In genomic region chr4:137804906-137805511, GRCh38 we compare ENCODE assay signal across 23 cellular contexts.
DNase-seq lines count a peak whose midpoint lies in the region; ATAC-seq, FAIRE-seq and TF ChIP-seq lines count a peak whose summit lies in the region.
"Had no signal": no experiment of that assay in that cellular context is flagged by ENCODE, and none has a peak within 500 bp of the region (broad histone marks: within the 10 kb centered on the region; RNA-seq: fewer than 3 reads in every experiment).

No MANE protein-coding gene starts in this region.

- TF ChIP-seq POLR2A in H1 (IDR thresholded peaks at IDR 0.05; ENCODE audit: control extremely low read depth in 1 of 2, low read depth in 2 of 2, low read length in 2 of 2), result no peak

- POLR2A ChIA-PET in PC-3 (lab: Charles Lee; ENCODE audit: unreplicated experiment) (no interaction called here), H1 (lab: Charles Lee; ENCODE audit: partially characterized antibody) (no interaction called here)

- H4K8ac ChIP-seq in H1 (ENCODE audit: extremely low read depth, insufficient read depth, low read length), result no peak overlapping the region

- H3K4me3 Mint-ChIP-seq in Calu3 (ENCODE audit: low read depth, unreplicated experiment), result no peak overlapping the region
- H3K4me3 Mint-ChIP-seq: CD14-positive monocyte; CD4-positive, alpha-beta memory T cell; GM23338; HFFc6 had no signal

- H3F3A ChIP-seq in PC-3 (ENCODE audit: low read length, unreplicated experiment), result no peaks in the 10 kb centered on the region

- no peak for FAIRE-seq in H1 (lab: Jason Lieb, UNC)
- FAIRE-seq: A549, GM12878, H54 had no signal

- DNase-seq in PC-3, result peak; percentile 74
- no peak for DNase-seq in H1 (ENCODE audit: low read depth in 1 of 2, low spot score in 2 of 2)
- DNase-seq in osteoblast (ENCODE audit: insufficient read length, low spot score, missing footprints), result no peak
- DNase-seq in Calu3, result no peak
- DNase-seq in left ventricle myocardium inferior, result no peak
- DNase-seq in nucleus accumbens (lab: John Stamatoyannopoulos, UW), result no peak
- DNase-seq: 8988T; ACHN; AML-193; BE2C; CD4-positive, alpha-beta memory T cell; COR-L47; DMS153; DND-41; GDM1; HFFc6 had no signal

- H3K4me1 ChIP-seq in PC-3 (ENCODE audit: insufficient read depth, low read length), result peaks cover 26% of the 10 kb centered on the region
- H3K4me1 ChIP-seq in H1 (replicated peaks in 1 of 4; ENCODE audit: control insufficient read depth in 3 of 4, insufficient read depth in 4 of 4, low read length in 3 of 4), result no peaks in the 10 kb centered on the region
- H3K4me1 ChIP-seq in osteoblast (ENCODE audit: insufficient read depth, low read length), result no peaks in the 10 kb centered on the region
- no peaks in the 10 kb centered on the region for H3K4me1 ChIP-seq in left ventricle myocardium inferior
- H3K4me1 ChIP-seq: A549; BE2C; BLaER1 treated with 17β-estradiol and CSF1 and Interleukin-3, amounts not matched to agents 10 nM and 100 nM; HAP-1 had no signal

- no peaks in the 10 kb centered on the region for H3K36me3 Mint-ChIP-seq in Calu3 (ENCODE audit: insufficient read depth, unreplicated experiment)
- H3K36me3 Mint-ChIP-seq: CD14-positive monocyte; CD4-positive, alpha-beta memory T cell had no signal

- H3K27ac ChIP-seq in PC-3 (ENCODE audit: low read length) (peak overlapping the region; percentile 90), H1 (ENCODE audit: low read depth, low read length) (no peak overlapping the region), osteoblast (ENCODE audit: low read depth, low read length) (no peak overlapping the region), left ventricle myocardium inferior (replicated peaks) (no peak overlapping the region)
- H3K27ac ChIP-seq: A549; BLaER1 treated with 17β-estradiol and CSF1 and Interleukin-3, amounts not matched to agents 10 nM and 100 nM had no signal

- CTCF ChIA-PET in PC-3 (lab: Charles Lee), result no interaction called here
- CTCF ChIA-PET in H1 (lab: Charles Lee; ENCODE audit: partially characterized antibody), result interaction anchor here (0.8 to 1.0 kb wide), 2 partner anchors 21 to 286 kb away, joined by 3 read pairs; no protein-coding TSS in a partner anchor
- CTCF ChIA-PET in Calu3 (lab: Charles Lee), result no interaction called here

- H3K4ac ChIP-seq in H1 (replicated peaks; ENCODE audit: insufficient read length, low read depth, low read length), result no peak overlapping the region

- H3K9me2 ChIP-seq in PC-3 (replicated peaks; ENCODE audit: low read length), result no peaks in the 10 kb centered on the region

- H4K91ac ChIP-seq in H1 (replicated peaks; ENCODE audit: insufficient read length, low read length), result no peak overlapping the region

- H2AK5ac ChIP-seq in H1 (ENCODE audit: low read depth, low read length), result no peak overlapping the region

- H3K9ac ChIP-seq in PC-3 (ENCODE audit: low read length) (peak overlapping the region; percentile 76), H1 (replicated peaks in 1 of 4; ENCODE audit: extremely low read depth in 1 of 4, low read depth in 3 of 4, low read length in 3 of 4) (no peak overlapping the region)
- H3K9ac ChIP-seq: BLaER1 treated with 17β-estradiol and CSF1 and Interleukin-3, amounts not matched to agents 10 nM and 100 nM had no signal

- H2BK20ac ChIP-seq in H1 (ENCODE audit: low read length), result no peak overlapping the region

- 91% methylated on average over 10 of the region's 10 CpGs; no CpG with 5 or more reads in 1 of the 2 experiments for WGBS in H1 (ENCODE audit: extremely low coverage in 1 of 2, insufficient coverage in 1 of 2, insufficient read length in 1 of 2, insufficient replicate concordance in 2 of 2, low coverage in 1 of 2, low lambda C conversion rate in 2 of 2, missing lambda C conversion rate in 1 of 2), 2 experiments

- H3K27me3 Mint-ChIP-seq in Calu3 (ENCODE audit: unreplicated experiment), result no peaks in the 10 kb centered on the region
- H3K27me3 Mint-ChIP-seq: CD4-positive, alpha-beta memory T cell had no signal

- H3K27ac Mint-ChIP-seq in Calu3 (ENCODE audit: unreplicated experiment), result no peak overlapping the region
- H3K27ac Mint-ChIP-seq: CD14-positive monocyte; CD4-positive, alpha-beta memory T cell; GM23338; HFFc6 had no signal

- H3K27me3 ChIP-seq in PC-3 (ENCODE audit: low read length) (no peaks in the 10 kb centered on the region), H1 (replicated peaks in 1 of 4; ENCODE audit: control insufficient read depth in 3 of 4, extremely low read depth in 1 of 4, insufficient read depth in 3 of 4, low read length in 3 of 4) (peaks cover 0 to 1% (median 0%) of the 10 kb centered on the region in 4 experiments; a peak in 1 of 7 replicates), osteoblast (ENCODE audit: insufficient read depth, low read length) (no peaks in the 10 kb centered on the region), left ventricle myocardium inferior (ENCODE audit: low read depth) (no peaks in the 10 kb centered on the region)
- H3K27me3 ChIP-seq: BE2C; BLaER1 treated with 17β-estradiol and CSF1 and Interleukin-3, amounts not matched to agents 10 nM and 100 nM had no signal

- intact Hi-C loops in PC-3 (cut with micrococcal nuclease), result loop anchor here (5.0 to 10.0 kb wide), 4 partner anchors 140 to 358 kb away; partner anchors contain the start of gene PCDH18
- intact Hi-C loops in Calu3 (cut with micrococcal nuclease; ENCODE audit: unreplicated experiment), result no loop called here
- intact Hi-C loops in left ventricle myocardium inferior (cut with micrococcal nuclease), result no loop called here

- TF ChIP-seq CTCF in PC-3 (conservative IDR thresholded peaks at IDR 0.05; ENCODE audit: low read depth, low read length), result no peak
- no peak for TF ChIP-seq CTCF in H1 (IDR thresholded peaks at IDR 0.05; ENCODE audit: control extremely low read depth in 1 of 3, insufficient read depth in 1 of 3, low read depth in 1 of 3, low read length in 3 of 3)
- no peak for TF ChIP-seq CTCF in osteoblast (IDR thresholded peaks at IDR 0.05; ENCODE audit: extremely low read depth, low read depth, low read length)
- TF ChIP-seq CTCF in Calu3 (IDR thresholded peaks at IDR 0.05; ENCODE audit: unreplicated experiment), result no peak
- TF ChIP-seq CTCF in left ventricle myocardium inferior (IDR thresholded peaks at IDR 0.05; ENCODE audit: borderline replicate concordance), result no peak

- H3K4me2 ChIP-seq in PC-3 (ENCODE audit: low read length) (peak overlapping the region; percentile 85), H1 (ENCODE audit: insufficient read depth in 1 of 2, low read depth in 2 of 2, low read length in 2 of 2) (no peak overlapping the region), osteoblast (ENCODE audit: insufficient read depth, low read length) (no peak overlapping the region)
- H3K4me2 ChIP-seq: A549; BLaER1 treated with 17β-estradiol and CSF1 and Interleukin-3, amounts not matched to agents 10 nM and 100 nM; GM23338 had no signal

- no peak overlapping the region for H4K5ac ChIP-seq in H1 (ENCODE audit: insufficient read length, low read depth, low read length)

- H3K14ac ChIP-seq in H1 (ENCODE audit: insufficient read length), result no peak overlapping the region

- no peaks in the 10 kb centered on the region for H3K9me3 ChIP-seq in PC-3 (ENCODE audit: low read length)
- H3K9me3 ChIP-seq in H1 (ENCODE audit: insufficient read depth in 2 of 2, low read depth in 1 of 2, low read length in 1 of 2), result no peaks in the 10 kb centered on the region
- no peaks in the 10 kb centered on the region for H3K9me3 ChIP-seq in osteoblast (ENCODE audit: low read depth, low read length)
- H3K9me3 ChIP-seq in left ventricle myocardium inferior (replicated peaks), result no peaks in the 10 kb centered on the region
- H3K9me3 ChIP-seq: A549; BE2C; BLaER1 treated with 17β-estradiol and CSF1 and Interleukin-3, amounts not matched to agents 10 nM and 100 nM; HAP-1 had no signal

- H3K4me1 Mint-ChIP-seq in Calu3 (ENCODE audit: low read depth, unreplicated experiment), result no peaks in the 10 kb centered on the region
- H3K4me1 Mint-ChIP-seq: CD14-positive monocyte; CD4-positive, alpha-beta memory T cell; GM23338 had no signal

- H2BK120ac ChIP-seq in H1 (replicated peaks; ENCODE audit: low read depth, low read length), result no peak overlapping the region

- ATAC-seq in PC-3, result peak; percentile 93
- ATAC-seq: A549, GM12878, GM23338 had no signal

- H4K20me1 ChIP-seq in PC-3 (ENCODE audit: low read length) (no peaks in the 10 kb centered on the region), H1 (replicated peaks in 1 of 2; ENCODE audit: control insufficient read depth in 1 of 2, insufficient read depth in 2 of 2, low read length in 2 of 2) (no peaks in the 10 kb centered on the region), osteoblast (ENCODE audit: insufficient read depth, low read length) (no peaks in the 10 kb centered on the region)
- H4K20me1 ChIP-seq: BLaER1 treated with 17β-estradiol and CSF1 and Interleukin-3, amounts not matched to agents 10 nM and 100 nM had no signal

- no peak overlapping the region for H2BK12ac ChIP-seq in H1 (ENCODE audit: low read depth, low read length)

- H3K9me3 Mint-ChIP-seq in Calu3 (ENCODE audit: low read depth, unreplicated experiment), result no peaks in the 10 kb centered on the region
- H3K9me3 Mint-ChIP-seq: GM23338, HFFc6 had no signal

- no peaks in the 10 kb centered on the region for H3K79me1 ChIP-seq in H1 (ENCODE audit: low read depth, low read length)

- TF ChIP-seq EP300 in H1 (IDR thresholded peaks at IDR 0.05; ENCODE audit: borderline replicate concordance in 1 of 2, low read depth in 2 of 2, low read length in 2 of 2), result no peak

- no peak overlapping the region for H2BK5ac ChIP-seq in H1 (ENCODE audit: low read depth, low read length)

- H2BK15ac ChIP-seq in H1 (ENCODE audit: low read length), result no peak overlapping the region

- TF ChIP-seq RAD21 in H1 (IDR thresholded peaks at IDR 0.05 in 1 of 2, conservative IDR thresholded peaks at IDR 0.05 in 1 of 2; ENCODE audit: low read depth in 2 of 2, low read length in 2 of 2), result no peak

- H3K36me3 ChIP-seq in PC-3 (ENCODE audit: low read depth, low read length) (no peaks in the 10 kb centered on the region), H1 (ENCODE audit: control insufficient read depth in 2 of 4, insufficient read depth in 4 of 4, low read length in 3 of 4) (no peaks in the 10 kb centered on the region), osteoblast (ENCODE audit: insufficient read depth, low read length) (no peaks in the 10 kb centered on the region), left ventricle myocardium inferior (no peaks in the 10 kb centered on the region)
- H3K36me3 ChIP-seq: BE2C; BLaER1 treated with 17β-estradiol and CSF1 and Interleukin-3, amounts not matched to agents 10 nM and 100 nM; HAP-1 had no signal

- peak overlapping the region; percentile 84 for H2AFZ ChIP-seq in PC-3 (ENCODE audit: low read length)
- H2AFZ ChIP-seq in H1 (ENCODE audit: low read length), result peak overlapping the region; percentile 51; the same call in 1 of the 2 replicates
- peak overlapping the region; percentile 32 for H2AFZ ChIP-seq in osteoblast (ENCODE audit: low read length)
- H2AFZ ChIP-seq: GM23338 had no signal

- no peak overlapping the region for H3K18ac ChIP-seq in H1 (ENCODE audit: extremely low read depth, low read length)

- H3K4me3 ChIP-seq in PC-3 (ENCODE audit: low read length) (peak overlapping the region; percentile 57), H1 (ENCODE audit: extremely low read depth in 1 of 4, insufficient read depth in 2 of 4, low read depth in 3 of 4, low read length in 4 of 4) (no peak overlapping the region), osteoblast (ENCODE audit: insufficient read depth, low read length) (no peak overlapping the region), left ventricle myocardium inferior (no peak overlapping the region)
- H3K4me3 ChIP-seq: A549; BLaER1 treated with 17β-estradiol and CSF1 and Interleukin-3, amounts not matched to agents 10 nM and 100 nM; GM12878; GM23338; HAP-1 had no signal

- H3K79me2 ChIP-seq in PC-3 (ENCODE audit: low read length) (no peaks in the 10 kb centered on the region), H1 (ENCODE audit: control insufficient read depth in 1 of 2, insufficient read depth in 2 of 2, low read length in 2 of 2) (no peaks in the 10 kb centered on the region), osteoblast (ENCODE audit: insufficient read depth, low read length) (no peaks in the 10 kb centered on the region)

- H3K23me2 ChIP-seq in H1 (ENCODE audit: low read depth, low read length), result no peaks in the 10 kb centered on the region; the same call in 1 of the 2 replicates

- BruUV-seq in PC-3 (replicated peaks; lab: Mats Ljungman, UMichigan), result no TSS peak
- BruUV-seq in Calu3 (replicated peaks; lab: Mats Ljungman, UMichigan), result no TSS peak

- no peak overlapping the region for H3K23ac ChIP-seq in H1 (ENCODE audit: insufficient read length)

- no peak overlapping the region for H3K56ac ChIP-seq in H1 (replicated peaks; ENCODE audit: insufficient read length, low read depth, low read length)

Comparison
In these comparisons a context has a peak if more than half of its experiments do, and no peak if none do; other contexts are left out.
1. H2AFZ ChIP-seq: peak in every context shown above with its lines; median percentile 84 in PC-3; 51 in H1; 32 in osteoblast.